8 cellular contexts compared by ENCODE assay signal in genomic region chr3:170221924-170222646, GRCh38. TPM values are rescaled to one million over a fixed set of nuclear protein-coding genes. Genes with fewer than 3 reads are reported as not detected.
DNase-seq lines count a peak whose midpoint lies in the region; ATAC-seq and TF ChIP-seq lines count a peak whose summit lies in the region.

PRKCI (plus strand) TSS chr3:170222424; CDS start chr3:170222670, 246 bp downstream.

- peak within 1 kb of the TSS; percentile 89 for H3K4me3 Mint-ChIP-seq in activated CD4-positive, alpha-beta T cell treated with anti-CD3 and anti-CD28 coated beads for 36 hours

- TF ChIP-seq CTCF in choroid plexus epithelial cell (conservative IDR thresholded peaks at IDR 0.05; ENCODE audit: low read depth, low read length) (no peak), kidney epithelial cell (IDR thresholded peaks at IDR 0.05; ENCODE audit: insufficient read depth, low read length, poor library complexity, severe bottlenecking) (no peak)

- intact Hi-C loops in activated CD4-positive, alpha-beta T cell treated with anti-CD3 and anti-CD28 coated beads for 36 hours (cut with DNase I, micrococcal nuclease): loop anchor here (1.0 to 2.0 kb wide), 9 partner anchors 33 to 457 kb away; partner anchors contain the start of genes PHC3 (in 2 of the 2), SKIL (in 2 of the 2), SEC62 (in 1 of the 2) and TERC (in 1 of the 2)

- peak within 1 kb of the TSS; percentile 78 for H3K4me3 ChIP-seq in choroid plexus epithelial cell (ENCODE audit: low read depth, low read length)
- peak within 1 kb of the TSS; percentile 91 for H3K4me3 ChIP-seq in kidney epithelial cell (ENCODE audit: low read depth, low read length)

- H3K27ac Mint-ChIP-seq in activated CD4-positive, alpha-beta T cell treated with anti-CD3 and anti-CD28 coated beads for 36 hours: peak within 1 kb of the TSS; percentile 95

- no peaks in the 10 kb centered on the region for H3K36me3 ChIP-seq in kidney epithelial cell (ENCODE audit: control insufficient read depth, insufficient read depth, low read length)

- POLR2A ChIA-PET in activated CD4-positive, alpha-beta T cell treated with anti-CD3 and anti-CD28 coated beads for 36 hours (lab: Charles Lee): interaction anchor here (0.6 to 1.8 kb wide), 6 partner anchors 40 to 647 kb away, joined by 3 to 5 read pairs (median 3); partner anchors contain the start of genes PHC3 and SKIL

- no peaks in the 10 kb centered on the region for H3K27me3 Mint-ChIP-seq in activated CD4-positive, alpha-beta T cell treated with anti-CD3 and anti-CD28 coated beads for 36 hours

- DNase-seq in AG20443 (ENCODE audit: low spot score) (peak; percentile 98), NCI-H510A (lab: John Stamatoyannopoulos, UW) (peak; percentile 96), choroid plexus epithelial cell (ENCODE audit: low read depth) (peak; percentile 99), kidney epithelial cell (ENCODE audit: low read depth) (peak; percentile 84)
- peak; percentile 95 for DNase-seq in activated CD4-positive, alpha-beta T cell treated with anti-CD3 and anti-CD28 coated beads for 36 hours
- peak; percentile 86 to 88 for DNase-seq in stimulated activated CD4-positive, alpha-beta T cell treated with anti-CD3 and anti-CD28 coated beads, Interleukin-15, amount 100 ng/mL, for 48 hours (ENCODE audit: low read depth in 2 of 2)

- peaks cover 32% of the 10 kb centered on the region for H3K4me1 Mint-ChIP-seq in activated CD4-positive, alpha-beta T cell treated with anti-CD3 and anti-CD28 coated beads for 36 hours

- CTCF ChIA-PET in activated CD4-positive, alpha-beta T cell treated with anti-CD3 and anti-CD28 coated beads for 36 hours (lab: Charles Lee): no interaction called here

- H3K27me3 ChIP-seq in kidney epithelial cell (ENCODE audit: control insufficient read depth, insufficient read depth, low read length): no peaks in the 10 kb centered on the region

- peaks cover 6% of the 10 kb centered on the region for H3K36me3 Mint-ChIP-seq in activated CD4-positive, alpha-beta T cell treated with anti-CD3 and anti-CD28 coated beads for 36 hours (ENCODE audit: low read depth)

- ATAC-seq in GM19043 (IDR thresholded peaks at IDR 0.05; ENCODE audit: low read depth, unreplicated experiment) (peak; percentile 94), HG03378 (IDR thresholded peaks at IDR 0.05; ENCODE audit: unreplicated experiment) (peak; percentile 93)
- ATAC-seq in activated CD4-positive, alpha-beta T cell treated with anti-CD3 and anti-CD28 coated beads for 36 hours: peak; percentile 95

- H3K9me3 Mint-ChIP-seq in activated CD4-positive, alpha-beta T cell treated with anti-CD3 and anti-CD28 coated beads for 36 hours (ENCODE audit: low read depth): no peaks in the 10 kb centered on the region

RNA-seq across cellular contexts. Expression of gene PRKCI, which starts in this region (rescaled TPM):
- 10 to 100 TPM; 32.3 to 33.0 TPM for total RNA-seq in activated CD4-positive, alpha-beta T cell treated with anti-CD3 and anti-CD28 coated beads for 36 hours
- 46.2 and 69.3 TPM in 2 replicates for total RNA-seq in kidney epithelial cell

Comparison
In these comparisons a context has a peak if more than half of its experiments do, and no peak if none do; other contexts are left out.
1. Peak in every context shown above with its lines: DNase-seq, ATAC-seq and H3K4me3 ChIP-seq.